In genomic region chr19:58387338-58388174, GRCh38 we compare ENCODE assay signal across 8 cellular contexts.
DNase-seq lines count a peak whose midpoint lies in the region; ATAC-seq and TF ChIP-seq lines count a peak whose summit lies in the region.

No MANE protein-coding gene starts in this region.

- no peaks in the 10 kb centered on the region for H3K9me3 Mint-ChIP-seq in nephron progenitor cell

- peak overlapping the region; percentile 99 for H3K27ac Mint-ChIP-seq in nephron progenitor cell

- peaks cover 23 to 33% of the 10 kb centered on the region in 2 donors for H3K4me1 ChIP-seq in duodenal mucosa (ENCODE audit: control insufficient read depth in 1 of 2, insufficient read depth in 2 of 2, low read length in 2 of 2)

- peaks cover 5 to 23% of the 10 kb centered on the region in 2 donors for H3K36me3 ChIP-seq in duodenal mucosa (ENCODE audit: control insufficient read depth in 1 of 2, insufficient read depth in 2 of 2, low read length in 2 of 2)

- no peak for TF ChIP-seq CTCF in nephron progenitor cell (IDR thresholded peaks at IDR 0.05)

- H3K4me3 Mint-ChIP-seq in nephron progenitor cell: peak overlapping the region; percentile 96

- H3K9ac ChIP-seq in duodenal mucosa (ENCODE audit: low read depth in 1 of 2, low read length in 2 of 2): peak overlapping the region; percentile 71 to 81

- no peaks in the 10 kb centered on the region for H3K9me3 ChIP-seq in duodenal mucosa (ENCODE audit: control insufficient read depth in 1 of 2, low read length in 2 of 2)

- no peak overlapping the region for H3K27ac ChIP-seq in duodenal mucosa (ENCODE audit: low read depth, low read length)

- H3K4me3 ChIP-seq in GM08714 (ENCODE audit: low read length): peak overlapping the region; percentile 86
- H3K4me3 ChIP-seq in duodenal mucosa (ENCODE audit: low read depth in 1 of 2, low read length in 2 of 2): peak overlapping the region; percentile 90 to 96

- H3K4me1 Mint-ChIP-seq in nephron progenitor cell: peaks cover 50% of the 10 kb centered on the region

- peak; percentile 8 for DNase-seq in NCI-H1694 treated with DMSO at 0.1 percent for 48 hours (lab: John Stamatoyannopoulos, UW)
- no peak for DNase-seq in nephron progenitor cell
- DNase-seq in foreskin melanocyte: no peak
- no peak for DNase-seq in middle frontal gyrus (ENCODE audit: extremely low spot score, low spot score)
- no peak for DNase-seq in MV-4-11 (lab: John Stamatoyannopoulos, UW)

- no peaks in the 10 kb centered on the region for H3K27me3 Mint-ChIP-seq in nephron progenitor cell (ENCODE audit: low read depth, poor library complexity)

- H3K36me3 Mint-ChIP-seq in nephron progenitor cell (ENCODE audit: low read depth): peaks cover 30% of the 10 kb centered on the region

- ATAC-seq in HG02759 (IDR thresholded peaks at IDR 0.05; ENCODE audit: unreplicated experiment): no peak

- H3K27me3 ChIP-seq in duodenal mucosa (ENCODE audit: control insufficient read depth in 1 of 2, insufficient read depth in 2 of 2, low read length in 2 of 2): no peaks in the 10 kb centered on the region
